Comparison of ENCODE assay signal across 1 cellular context in the genomic region with DNA sequence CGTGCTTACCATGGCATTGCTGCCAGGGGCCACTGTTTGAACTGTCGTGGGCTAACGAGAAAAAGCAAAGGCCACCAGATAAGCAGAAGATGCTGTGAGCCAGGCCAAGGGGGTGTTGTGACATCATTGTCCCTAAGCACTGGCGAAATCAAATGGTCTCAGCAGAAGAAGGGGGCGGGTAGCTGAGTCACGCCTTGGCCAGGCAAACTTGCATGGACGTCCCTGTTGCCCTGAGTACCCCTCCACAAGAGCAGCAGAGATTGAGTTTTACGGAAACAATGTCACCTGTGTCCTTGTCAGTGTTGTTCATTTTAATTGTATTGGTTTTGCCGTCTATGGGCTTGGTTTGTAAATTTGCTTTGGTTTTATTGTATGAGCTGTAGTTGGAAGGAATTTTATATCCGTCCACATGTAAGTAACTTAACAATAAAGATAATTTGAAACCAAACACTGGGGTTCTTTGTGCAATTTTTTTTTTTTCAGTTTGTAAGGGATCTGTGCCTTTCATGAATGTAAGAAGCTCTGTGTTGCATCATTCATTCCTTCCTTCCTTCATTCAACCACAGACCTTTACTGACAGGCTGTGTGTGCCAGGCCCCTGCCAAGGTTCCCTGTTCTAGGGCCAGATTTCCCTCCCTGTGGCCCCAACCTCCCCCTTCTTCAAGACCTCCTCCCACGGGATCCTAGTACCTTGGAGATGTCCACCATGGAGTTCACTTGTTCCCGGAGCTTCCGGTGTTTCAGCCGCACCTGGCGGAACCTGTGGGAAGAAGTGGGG.
TF ChIP-seq lines count a peak whose summit lies in the region.

No MANE protein-coding gene starts in this region.

TF ChIP-seq in IMR-90, 13 proteins besides CTCF, POLR2A, EP300 and RAD21:
- TF ChIP-seq, protein P1, sequence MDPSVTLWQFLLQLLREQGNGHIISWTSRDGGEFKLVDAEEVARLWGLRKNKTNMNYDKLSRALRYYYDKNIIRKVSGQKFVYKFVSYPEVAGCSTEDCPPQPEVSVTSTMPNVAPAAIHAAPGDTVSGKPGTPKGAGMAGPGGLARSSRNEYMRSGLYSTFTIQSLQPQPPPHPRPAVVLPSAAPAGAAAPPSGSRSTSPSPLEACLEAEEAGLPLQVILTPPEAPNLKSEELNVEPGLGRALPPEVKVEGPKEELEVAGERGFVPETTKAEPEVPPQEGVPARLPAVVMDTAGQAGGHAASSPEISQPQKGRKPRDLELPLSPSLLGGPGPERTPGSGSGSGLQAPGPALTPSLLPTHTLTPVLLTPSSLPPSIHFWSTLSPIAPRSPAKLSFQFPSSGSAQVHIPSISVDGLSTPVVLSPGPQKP (IDR thresholded peaks at IDR 0.05; ENCODE audit: borderline replicate concordance, low read depth, low read length) = no peak
- TF ChIP-seq CEBPB (IDR thresholded peaks at IDR 0.05; ENCODE audit: low read depth, low read length) = peak; percentile 39; the same call in 1 of the 2 replicates
- TF ChIP-seq RFX5 (IDR thresholded peaks at IDR 0.05; ENCODE audit: low read depth, low read length) = no peak
